ENCODE assay signal across 12 cellular contexts in the genomic region with DNA sequence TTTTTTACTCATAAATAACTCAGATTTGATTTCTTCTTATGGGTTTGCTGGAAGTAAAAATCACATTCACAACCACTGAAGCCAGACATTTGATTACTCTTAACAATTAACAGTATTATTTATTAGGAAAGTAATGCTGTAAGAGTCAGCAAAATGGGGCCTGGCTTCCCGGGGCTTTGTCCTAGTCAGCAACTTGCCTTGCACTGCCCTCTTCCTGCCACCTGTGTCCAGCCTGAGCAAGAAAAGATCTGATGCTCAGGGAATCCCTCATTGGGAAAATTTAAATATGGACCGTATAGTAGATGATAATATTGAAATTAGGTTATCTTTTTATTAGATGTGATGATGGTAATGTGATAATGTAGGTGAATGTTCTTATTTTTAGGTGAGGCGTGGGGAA. TPM values are rescaled to one million over a fixed set of nuclear protein-coding genes. Genes with fewer than 3 reads are reported as not detected.
DNase-seq lines count a peak whose midpoint lies in the region; ATAC-seq and TF ChIP-seq lines count a peak whose summit lies in the region.
"Had no signal": no experiment of that assay in that cellular context is flagged by ENCODE, and none has a peak within 500 bp of the region (broad histone marks: within the 10 kb centered on the region; RNA-seq: fewer than 3 reads in every experiment).

No MANE protein-coding gene starts in this region.

- no peak for TF ChIP-seq POLR2A in IMR-90 (IDR thresholded peaks at IDR 0.05; ENCODE audit: low read depth, low read length)

- H3K79me2 ChIP-seq in mammary epithelial cell (ENCODE audit: insufficient read depth, low read length), result no peaks in the 10 kb centered on the region

- no peaks in the 10 kb centered on the region for H3K9me3 Mint-ChIP-seq in natural killer cell

- no peak overlapping the region for H2BK120ac ChIP-seq in IMR-90 (ENCODE audit: low read depth, low read length)

- no peak overlapping the region for H2AK9ac ChIP-seq in IMR-90 (replicated peaks; ENCODE audit: low read depth, low read length, poor library complexity)

- peaks cover 4% of the 10 kb centered on the region; the same call in 1 of the 2 replicates for H3K9me1 ChIP-seq in IMR-90 (ENCODE audit: insufficient read depth, low read length)

- no peaks in the 10 kb centered on the region for H3K36me3 Mint-ChIP-seq in natural killer cell

- no peaks in the 10 kb centered on the region for H3K36me3 ChIP-seq in IMR-90 (ENCODE audit: control insufficient read depth, insufficient read depth, low read length)
- H3K36me3 ChIP-seq in mammary epithelial cell (ENCODE audit: insufficient read depth, low read length), result no peaks in the 10 kb centered on the region
- H3K36me3 ChIP-seq: adrenal gland had no signal

- H3K4me1 Mint-ChIP-seq in natural killer cell, result no peaks in the 10 kb centered on the region

- WGBS in IMR-90 (ENCODE audit: extremely low coverage in 2 of 2, insufficient read length in 1 of 2), 2 experiments, result 100% methylated on average over 2 of the region's 3 CpGs; no CpG with 5 or more reads in 1 of the 2 experiments
- 52% methylated on average over 3 of the region's 3 CpGs for WGBS in mammary epithelial cell (ENCODE audit: low coverage, missing lambda C conversion rate)

- dilution Hi-C loops in IMR-90 (cut with HindIII; ENCODE audit: low sequenced_read_pairs, unreplicated experiment) (no loop called here), mammary epithelial cell (cut with HindIII; ENCODE audit: low sequenced_read_pairs) (no loop called here)

- H3K14ac ChIP-seq in IMR-90 (replicated peaks; ENCODE audit: low read depth, low read length), result no peak overlapping the region

- H3K23ac ChIP-seq in IMR-90 (ENCODE audit: low read depth, low read length), result no peak overlapping the region

- no peak overlapping the region for H3K56ac ChIP-seq in IMR-90 (ENCODE audit: extremely low read depth, insufficient read depth, low read length)

- DNase-seq in AG09309 (ENCODE audit: low read depth), result no peak
- peak; percentile 17 for DNase-seq in IMR-90
- DNase-seq in mammary epithelial cell, result peak; percentile 20
- DNase-seq in kidney glomerular epithelial cell (lab: John Stamatoyannopoulos, UW), result peak; percentile 14
- no peak for DNase-seq in natural killer cell
- DNase-seq in stimulated activated CD4-positive, alpha-beta T cell treated with anti-CD3 and anti-CD28 coated beads, Interleukin-2, amount 100 ng/mL, for 48 hours, result no peak
- DNase-seq: activated CD4-positive, CD25-positive, alpha-beta regulatory T cell; NCI-H2171 treated with DMSO at 0.1 percent for 48 hours; stimulated activated naive CD4-positive, alpha-beta T cell had no signal

- TF ChIP-seq RAD21 in IMR-90 (IDR thresholded peaks at IDR 0.05; ENCODE audit: low read length), result peak; percentile 54

- H3K27ac ChIP-seq in IMR-90 (ENCODE audit: insufficient read depth, low read length), result no peak overlapping the region
- H3K27ac ChIP-seq in mammary epithelial cell (ENCODE audit: insufficient read depth, low read depth, low read length), result peak overlapping the region; percentile 3
- H3K27ac ChIP-seq: adrenal gland had no signal

- H3K9ac ChIP-seq in IMR-90 (ENCODE audit: low read depth, low read length), result no peak overlapping the region
- H3K9ac ChIP-seq in mammary epithelial cell (ENCODE audit: insufficient read depth, low read length), result no peak overlapping the region

- no peak overlapping the region for H2BK20ac ChIP-seq in IMR-90 (ENCODE audit: low read depth, low read length)

- H3K18ac ChIP-seq in IMR-90 (ENCODE audit: low read depth, low read length), result no peak overlapping the region

- H3K27me3 ChIP-seq in IMR-90 (ENCODE audit: control insufficient read depth, insufficient read depth, low read length) (no peaks in the 10 kb centered on the region), mammary epithelial cell (ENCODE audit: insufficient read depth, low read length) (no peaks in the 10 kb centered on the region)
- H3K27me3 ChIP-seq: adrenal gland had no signal

- no peaks in the 10 kb centered on the region for H3K27me3 Mint-ChIP-seq in natural killer cell (ENCODE audit: low read depth in 2 of 2)

- H3K27ac Mint-ChIP-seq in natural killer cell, result no peak overlapping the region

- no peak overlapping the region for H4K8ac ChIP-seq in IMR-90 (ENCODE audit: low read depth in 2 of 2, low read length in 2 of 2)

- H3K4ac ChIP-seq in IMR-90 (ENCODE audit: low read depth, low read length), result no peak overlapping the region

- H4K20me1 ChIP-seq in IMR-90 (ENCODE audit: insufficient read depth, low read length), result no peaks in the 10 kb centered on the region
- H4K20me1 ChIP-seq in mammary epithelial cell (ENCODE audit: insufficient read depth, low read length), result no peaks in the 10 kb centered on the region

- in situ Hi-C loops in IMR-90 (cut with MboI; ENCODE audit: low sequenced_read_pairs) (no loop called here), mammary epithelial cell (cut with MboI; ENCODE audit: low sequenced_read_pairs in 2 of 2) (loop anchor here in 1 of 2 donors (5.0 kb wide), 1 partner anchor 117 kb away; no protein-coding TSS in a partner anchor)

- no TSS peak for BruUV-seq in IMR-90 (replicated peaks; lab: Mats Ljungman, UMichigan)
- no TSS peak for BruUV-seq in mammary epithelial cell (replicated peaks; lab: Mats Ljungman, UMichigan)

- no peaks in the 10 kb centered on the region for H3K79me1 ChIP-seq in IMR-90 (ENCODE audit: low read depth in 1 of 2, low read length in 2 of 2)

- ATAC-seq in IMR-90 (ENCODE audit: low read depth), result no peak
- no peak for ATAC-seq in HG03039 (IDR thresholded peaks at IDR 0.05; ENCODE audit: unreplicated experiment)
- no peak for ATAC-seq in HG02852 (IDR thresholded peaks at IDR 0.05; ENCODE audit: unreplicated experiment)
- ATAC-seq in natural killer cell, result no peak

- H3K4me3 Mint-ChIP-seq in natural killer cell, result no peak overlapping the region

- TF ChIP-seq CTCF in AG09309 (IDR thresholded peaks at IDR 0.05; ENCODE audit: control insufficient read depth, insufficient read depth, low read depth, low read length, missing control alignments) (peak; percentile 59), IMR-90 (conservative IDR thresholded peaks at IDR 0.05; ENCODE audit: low read depth, low read length) (peak; percentile 42), mammary epithelial cell (conservative IDR thresholded peaks at IDR 0.05 in 1 of 2, IDR thresholded peaks at IDR 0.05 in 1 of 2; ENCODE audit: extremely low read depth in 1 of 2, insufficient read depth in 1 of 2, low read depth in 1 of 2, low read length in 2 of 2) (peak; percentile 38 to 69), natural killer cell (IDR thresholded peaks at IDR 0.05) (no peak)

- peaks cover 3% of the 10 kb centered on the region for H3K4me1 ChIP-seq in IMR-90 (ENCODE audit: control insufficient read depth, insufficient read depth, low read length)
- H3K4me1 ChIP-seq in mammary epithelial cell (ENCODE audit: insufficient read depth, low read length), result peaks cover 26% of the 10 kb centered on the region

- intact Hi-C loops in IMR-90 (cut with micrococcal nuclease) (no loop called here), mammary epithelial cell (cut with micrococcal nuclease) (loop anchor here (1.0 to 10.0 kb wide), 4 partner anchors 32 to 300 kb away; a partner anchor contains a TSS), natural killer cell (cut with micrococcal nuclease) (no loop called here)

- H3K4me3 ChIP-seq in AG09309 (ENCODE audit: control insufficient read depth, low read depth, low read length), result no peak overlapping the region
- no peak overlapping the region for H3K4me3 ChIP-seq in IMR-90 (ENCODE audit: insufficient read depth, low read depth, low read length)
- H3K4me3 ChIP-seq in mammary epithelial cell (replicated peaks in 1 of 3; ENCODE audit: insufficient read depth in 1 of 3, low read depth in 2 of 3, low read length in 3 of 3), result no peak overlapping the region
- H3K4me3 ChIP-seq: adrenal gland had no signal

- no peak overlapping the region for H2AK5ac ChIP-seq in IMR-90 (ENCODE audit: low read depth, low read length)

- no peak overlapping the region for H2BK15ac ChIP-seq in IMR-90 (ENCODE audit: low read depth, low read length)

- no peak overlapping the region for H2BK5ac ChIP-seq in IMR-90 (ENCODE audit: low read depth, low read length, poor library complexity, severe bottlenecking)

- H3K9me3 ChIP-seq in IMR-90 (ENCODE audit: control insufficient read depth, insufficient read depth, low read length) (no peaks in the 10 kb centered on the region), mammary epithelial cell (replicated peaks; ENCODE audit: insufficient read depth, low read length) (no peaks in the 10 kb centered on the region)
- H3K9me3 ChIP-seq: adrenal gland had no signal

- H4K91ac ChIP-seq in IMR-90 (ENCODE audit: insufficient read depth, low read depth, low read length), result no peak overlapping the region

- H3K4me2 ChIP-seq in IMR-90 (ENCODE audit: low read depth, low read length) (no peak overlapping the region), mammary epithelial cell (ENCODE audit: insufficient read depth, low read depth, low read length) (no peak overlapping the region)

- CTCF ChIA-PET in IMR-90 (lab: Yijun Ruan, JAX) (no interaction called here), mammary epithelial cell (lab: Charles Lee; ENCODE audit: low non-redundant PET) (no interaction called here)

- no peak overlapping the region for H4K5ac ChIP-seq in IMR-90 (ENCODE audit: low read depth, low read length)

- POLR2A ChIA-PET in IMR-90 (lab: Charles Lee; ENCODE audit: unreplicated experiment), result no interaction called here

- H2AFZ ChIP-seq in IMR-90 (replicated peaks; ENCODE audit: low read length, poor library complexity), result no peak overlapping the region
- no peak overlapping the region for H2AFZ ChIP-seq in mammary epithelial cell (ENCODE audit: low read depth, low read length)

TF ChIP-seq in IMR-90, 13 proteins besides CTCF, POLR2A, EP300 and RAD21:
- TF ChIP-seq CHD1 (IDR thresholded peaks at IDR 0.05; ENCODE audit: low read depth, low read length), result no peak
- TF ChIP-seq MAFK (IDR thresholded peaks at IDR 0.05; ENCODE audit: low read depth, low read length), result peak; percentile 43

RNA-seq across cellular contexts. Expression of a gene that starts 30.8 kb away (rescaled TPM):
- 3.9 and 5.8 TPM in 2 replicates for total RNA-seq in IMR-90 (2012; rRNA removed)
- 5.9 and 7.4 TPM in 2 replicates for polyA plus RNA-seq in IMR-90 (2012; rRNA removed)
- polyA plus RNA-seq in IMR-90 (2012; cell fraction: cytosol; rRNA removed), result 3.6 and 5.3 TPM in 2 replicates
- polyA plus RNA-seq in IMR-90 (2012; cell fraction: nucleus; rRNA removed; ENCODE audit: low replicate concordance), result 1.6 and 3.7 TPM in 2 replicates
- total RNA-seq in mammary epithelial cell, result 10 to 100 TPM; 14.0 to 19.3 TPM
- polyA plus RNA-seq in mammary epithelial cell, result 12.7 TPM
- 33.3 TPM for polyA minus RNA-seq in mammary epithelial cell
- total RNA-seq in natural killer cell, result 10 to 100 TPM; 14.3 to 18.1 (median 16.7) TPM

Comparison
In these comparisons a context has a peak if more than half of its experiments do, and no peak if none do; other contexts are left out.
1. DNase-seq: peak in IMR-90 (single experiment), mammary epithelial cell (single experiment) and kidney glomerular epithelial cell (single experiment); none in AG09309 (single experiment), natural killer cell (single experiment) and stimulated activated CD4-positive, alpha-beta T cell treated with anti-CD3 and anti-CD28 coated beads, Interleukin-2, amount 100 ng/mL, for 48 hours (0 of 2).